ENCODE assay signal across 17 cellular contexts in genomic region chr6:107717781-107718180, GRCh38.
A peak's percentile ranks its signal among the peaks of the same experiment; 100 is the strongest.
DNase-seq lines count a peak whose midpoint lies in the region; ATAC-seq, FAIRE-seq and TF ChIP-seq lines count a peak whose summit lies in the region.
"Had no signal": no experiment of that assay in that cellular context is flagged by ENCODE, and none has a peak within 500 bp of the region (broad histone marks: within the 10 kb centered on the region; RNA-seq: fewer than 3 reads in every experiment).

No MANE protein-coding gene starts in this region.

- no peak for DNase-seq in natural killer cell
- DNase-seq in natural killer cell treated with Interleukin-12 subunit alpha and Interleukin-12 subunit beta and Interleukin-15 and Interleukin-18, amount 100 ng/mL, for 72 hours (ENCODE audit: low spot score): no peak
- peak; percentile 3 for DNase-seq in islet precursor cell
- no peak for DNase-seq in small intestine
- DNase-seq in stimulated activated naive CD8-positive, alpha-beta T cell treated with anti-CD3 and anti-CD28 coated beads, Interleukin-15, Interleukin-2, amounts not matched to agents 100 U/mL and 50 U/mL, for 24 hours: no peak
- DNase-seq: DMS79 treated with DMSO at 0.1 percent for 48 hours, H7, HFFc6, KG1, NCI-H1694 treated with DMSO at 0.1 percent for 48 hours, NCI-H510A, NCI-H748 treated with DMSO at 0.1 percent for 48 hours, OCI-M1, SHP77 treated with DMSO at 0.1 percent for 48 hours had no signal

- H3K4me1 Mint-ChIP-seq in natural killer cell: peaks cover 49 to 59% of the 10 kb centered on the region in 2 donors
- H3K4me1 Mint-ChIP-seq in natural killer cell treated with Interleukin-12 subunit alpha and Interleukin-12 subunit beta and Interleukin-15 and Interleukin-18, amount 100 ng/mL, for 72 hours (ENCODE audit: low read depth in 2 of 2): peaks cover 45 to 51% of the 10 kb centered on the region in 2 donors
- H3K4me1 Mint-ChIP-seq in activated naive CD8-positive, alpha-beta T cell (ENCODE audit: low read depth): peaks cover 71% of the 10 kb centered on the region

- no peaks in the 10 kb centered on the region for H3K9me3 Mint-ChIP-seq in natural killer cell
- H3K9me3 Mint-ChIP-seq in natural killer cell treated with Interleukin-12 subunit alpha and Interleukin-12 subunit beta and Interleukin-15 and Interleukin-18, amount 100 ng/mL, for 72 hours: no peaks in the 10 kb centered on the region
- H3K9me3 Mint-ChIP-seq in activated naive CD8-positive, alpha-beta T cell (ENCODE audit: low read depth): no peaks in the 10 kb centered on the region
- H3K9me3 Mint-ChIP-seq: HFFc6 had no signal

- H3K36me3 Mint-ChIP-seq in natural killer cell: peaks cover 5% of the 10 kb centered on the region
- H3K36me3 Mint-ChIP-seq in natural killer cell treated with Interleukin-12 subunit alpha and Interleukin-12 subunit beta and Interleukin-15 and Interleukin-18, amount 100 ng/mL, for 72 hours: no peaks in the 10 kb centered on the region
- peaks cover 18% of the 10 kb centered on the region for H3K36me3 Mint-ChIP-seq in activated naive CD8-positive, alpha-beta T cell

- no peak for FAIRE-seq in small intestine (lab: Jason Lieb, UNC)

- H3K27ac Mint-ChIP-seq in natural killer cell: peak overlapping the region; percentile 10 to 65
- H3K27ac Mint-ChIP-seq in natural killer cell treated with Interleukin-12 subunit alpha and Interleukin-12 subunit beta and Interleukin-15 and Interleukin-18, amount 100 ng/mL, for 72 hours: no peak overlapping the region
- peak overlapping the region; percentile 75 for H3K27ac Mint-ChIP-seq in activated naive CD8-positive, alpha-beta T cell
- H3K27ac Mint-ChIP-seq: HFFc6 had no signal

- 37 to 72% (median 68%) methylated on average over 5 of the region's 5 CpGs for WGBS in small intestine, 3 donors

- no peak overlapping the region for H3K4me3 ChIP-seq in small intestine (ENCODE audit: low read depth in 1 of 2, low read length in 2 of 2)

- peaks cover 0 to 12% of the 10 kb centered on the region in 2 donors for H3K36me3 ChIP-seq in small intestine (ENCODE audit: control insufficient read depth in 2 of 2, insufficient read depth in 2 of 2, low read length in 2 of 2)
- H3K36me3 ChIP-seq: BLaER1 treated with 17β-estradiol and CSF1 and Interleukin-3, amounts not matched to agents 10 nM and 100 nM had no signal

- H3K9me3 ChIP-seq in small intestine (ENCODE audit: control insufficient read depth, low read depth): no peaks in the 10 kb centered on the region

- no peak overlapping the region for H3K4me3 Mint-ChIP-seq in natural killer cell
- H3K4me3 Mint-ChIP-seq in natural killer cell treated with Interleukin-12 subunit alpha and Interleukin-12 subunit beta and Interleukin-15 and Interleukin-18, amount 100 ng/mL, for 72 hours: no peak overlapping the region
- H3K4me3 Mint-ChIP-seq in activated naive CD8-positive, alpha-beta T cell: no peak overlapping the region
- H3K4me3 Mint-ChIP-seq: HFFc6 had no signal

- ATAC-seq in natural killer cell (no peak), HG03196 (IDR thresholded peaks at IDR 0.05; ENCODE audit: unreplicated experiment) (no peak)
- ATAC-seq in natural killer cell treated with Interleukin-12 subunit alpha and Interleukin-12 subunit beta and Interleukin-15 and Interleukin-18, amount 100 ng/mL, for 72 hours: no peak
- ATAC-seq in stimulated activated naive CD8-positive, alpha-beta T cell treated with anti-CD3 and anti-CD28 coated beads, Interleukin-15, Interleukin-2, amounts not matched to agents 100 U/mL and 50 U/mL, for 24 hours: no peak

- TF ChIP-seq CTCF in natural killer cell (IDR thresholded peaks at IDR 0.05): no peak

- no peaks in the 10 kb centered on the region for H3K27me3 ChIP-seq in small intestine (ENCODE audit: control insufficient read depth in 2 of 2, insufficient read depth in 2 of 2, low read length in 2 of 2)
- H3K27me3 ChIP-seq: BLaER1 treated with 17β-estradiol and CSF1 and Interleukin-3, amounts not matched to agents 10 nM and 100 nM had no signal

- intact Hi-C loops in natural killer cell (cut with micrococcal nuclease): loop anchor here (2.0 kb wide), 1 partner anchor 107 kb away; the partner anchor contains the start of gene SCML4

- H3K27ac ChIP-seq in small intestine (ENCODE audit: low read depth in 1 of 2, low read length in 1 of 2): no peak overlapping the region

- no peaks in the 10 kb centered on the region for H3K27me3 Mint-ChIP-seq in natural killer cell (ENCODE audit: low read depth in 2 of 2)
- no peaks in the 10 kb centered on the region for H3K27me3 Mint-ChIP-seq in natural killer cell treated with Interleukin-12 subunit alpha and Interleukin-12 subunit beta and Interleukin-15 and Interleukin-18, amount 100 ng/mL, for 72 hours
- H3K27me3 Mint-ChIP-seq in activated naive CD8-positive, alpha-beta T cell: no peaks in the 10 kb centered on the region

- no peaks in the 10 kb centered on the region for H3K4me1 ChIP-seq in small intestine (ENCODE audit: control insufficient read depth in 2 of 2, insufficient read depth in 1 of 2, low read depth in 1 of 2, low read length in 1 of 2)

Comparison
In these comparisons a context has a peak if more than half of its experiments do, and no peak if none do; other contexts are left out.
1. H3K27ac Mint-ChIP-seq: peak in natural killer cell (2 of 2) and activated naive CD8-positive, alpha-beta T cell (single experiment); none in natural killer cell treated with Interleukin-12 subunit alpha and Interleukin-12 subunit beta and Interleukin-15 and Interleukin-18, amount 100 ng/mL, for 72 hours (0 of 2).